27 cellular contexts compared by ENCODE assay signal in genomic region chr16:72794986-72795385, GRCh38.
"Had no signal": no experiment of that assay in that cellular context is flagged by ENCODE, and none has a peak within 500 bp of the region (broad histone marks: within the 10 kb centered on the region; RNA-seq: fewer than 3 reads in every experiment).

No MANE protein-coding gene starts in this region.

- H3K9me3 Mint-ChIP-seq: natural killer cell treated with Interleukin-12 subunit alpha and Interleukin-12 subunit beta and Interleukin-15 and Interleukin-18, amount 100 ng/mL, for 72 hours; stimulated activated effector memory CD8-positive, alpha-beta T cell treated with anti-CD3 and anti-CD28 coated beads, Interleukin-12 subunit alpha, Interleukin-12 subunit beta, amount 100 ng/mL, for 72 hours had no signal

- H3K4me3 ChIP-seq: heart left ventricle, left lung, lower lobe of right lung, mucosa of descending colon, ovary, right atrium auricular region, skin epidermis, stomach, testis, thyroid gland, transverse colon, upper lobe of left lung, vagina had no signal

- H3K4me3 Mint-ChIP-seq: immature natural killer cell; naive thymus-derived CD4-positive, alpha-beta T cell; natural killer cell treated with Interleukin-12 subunit alpha and Interleukin-12 subunit beta and Interleukin-15 and Interleukin-18, amount 100 ng/mL, for 72 hours; stimulated activated effector memory CD8-positive, alpha-beta T cell treated with anti-CD3 and anti-CD28 coated beads, Interleukin-12 subunit alpha, Interleukin-12 subunit beta, amount 100 ng/mL, for 72 hours had no signal

- DNase-seq: hypothalamus; immature natural killer cell; kidney; left colon; left lung; lower lobe of right lung; mammary epithelial cell; midbrain; mucosa of descending colon; naive thymus-derived CD4-positive, alpha-beta T cell; nucleus accumbens; ovary; stimulated activated CD4-positive, alpha-beta T cell treated with anti-CD3 and anti-CD28 coated beads, Interleukin-4, amount 100 ng/mL, for 24 hours; stimulated activated naive CD4-positive, alpha-beta T cell; stomach; testis; thyroid gland; transverse colon; upper lobe of left lung had no signal

- H3K36me3 Mint-ChIP-seq: natural killer cell treated with Interleukin-12 subunit alpha and Interleukin-12 subunit beta and Interleukin-15 and Interleukin-18, amount 100 ng/mL, for 72 hours; stimulated activated effector memory CD8-positive, alpha-beta T cell treated with anti-CD3 and anti-CD28 coated beads, Interleukin-12 subunit alpha, Interleukin-12 subunit beta, amount 100 ng/mL, for 72 hours had no signal

- H3K27me3 Mint-ChIP-seq: natural killer cell treated with Interleukin-12 subunit alpha and Interleukin-12 subunit beta and Interleukin-15 and Interleukin-18, amount 100 ng/mL, for 72 hours; progenitor cell of endocrine pancreas had no signal

- ATAC-seq: heart left ventricle; left colon; left lung; lower lobe of right lung; mucosa of descending colon; naive thymus-derived CD4-positive, alpha-beta T cell; natural killer cell treated with Interleukin-12 subunit alpha and Interleukin-12 subunit beta and Interleukin-15 and Interleukin-18, amount 100 ng/mL, for 72 hours; sciatic nerve; stimulated activated effector memory CD8-positive, alpha-beta T cell treated with anti-CD3 and anti-CD28 coated beads, Interleukin-12 subunit alpha, Interleukin-12 subunit beta, amount 100 ng/mL, for 72 hours had no signal

- H3K36me3 ChIP-seq: ovary had no signal

- H3K4me1 ChIP-seq: left lung, lower lobe of right lung, right atrium auricular region, stomach, testis, transverse colon, vagina had no signal

- H3K27ac ChIP-seq: heart left ventricle, left lung, lower lobe of right lung, ovary, right atrium auricular region, skin epidermis, stomach, testis, thyroid gland, transverse colon, upper lobe of left lung, vagina had no signal

- H3K27ac Mint-ChIP-seq: immature natural killer cell; naive thymus-derived CD4-positive, alpha-beta T cell; natural killer cell treated with Interleukin-12 subunit alpha and Interleukin-12 subunit beta and Interleukin-15 and Interleukin-18, amount 100 ng/mL, for 72 hours; progenitor cell of endocrine pancreas; stimulated activated effector memory CD8-positive, alpha-beta T cell treated with anti-CD3 and anti-CD28 coated beads, Interleukin-12 subunit alpha, Interleukin-12 subunit beta, amount 100 ng/mL, for 72 hours had no signal

- H3K4me1 Mint-ChIP-seq: immature natural killer cell; stimulated activated effector memory CD8-positive, alpha-beta T cell treated with anti-CD3 and anti-CD28 coated beads, Interleukin-12 subunit alpha, Interleukin-12 subunit beta, amount 100 ng/mL, for 72 hours had no signal

- H3K27me3 ChIP-seq: heart left ventricle, left lung, ovary, right atrium auricular region, stomach, testis, thyroid gland, transverse colon, upper lobe of left lung, vagina had no signal

- H3K9me3 ChIP-seq: heart left ventricle, left lung, lower lobe of right lung, mucosa of descending colon, ovary, right atrium auricular region, stomach, testis, thyroid gland, transverse colon, upper lobe of left lung, vagina had no signal
